ENCODE assay signal across 8 cellular contexts in genomic region chr19:919157-920050, GRCh38. TPM values are rescaled to one million over a fixed set of nuclear protein-coding genes. Genes with fewer than 3 reads are reported as not detected.
DNase-seq lines count a peak whose midpoint lies in the region; ATAC-seq, FAIRE-seq and TF ChIP-seq lines count a peak whose summit lies in the region.

No MANE protein-coding gene starts in this region.

- intact Hi-C loops in pancreas (cut with DNase I): loop anchor here in 2 of 3 donors (2.0 to 10.0 kb wide), 4 partner anchors 52 to 149 kb away; partner anchors contain the start of gene WDR18 (in 1 of the 2)

- H3K36me3 ChIP-seq in pancreas: no peaks in the 10 kb centered on the region

- TF ChIP-seq CTCF in pancreas (IDR thresholded peaks at IDR 0.05): no peak

- H3K27ac ChIP-seq in pancreas: no peak overlapping the region

- peaks cover 8 to 15% (median 13%) of the 10 kb centered on the region in 3 donors for H3K4me1 ChIP-seq in pancreas

- H3K27me3 ChIP-seq in pancreas: peaks cover 0 to 10% (median 2%) of the 10 kb centered on the region in 4 donors

- DNase-seq in GM12891 (ENCODE audit: insufficient read length, low spot score) (no peak), NCI-H2171 treated with DMSO at 0.1 percent for 48 hours (lab: John Stamatoyannopoulos, UW) (peak; percentile 84), pancreas (peak in 2 of 6 donors; percentile 48 to 83), MV-4-11 (lab: John Stamatoyannopoulos, UW) (no peak), NCI-H82 treated with DMSO at 0.1 percent for 48 hours (lab: John Stamatoyannopoulos, UW; ENCODE audit: unreplicated experiment) (no peak), GOT3 (lab: John Stamatoyannopoulos, UW) (no peak), NCI-H1694 (lab: John Stamatoyannopoulos, UW) (no peak)
- peak; percentile 52 for DNase-seq in activated naive CD4-positive, alpha-beta T cell treated with anti-CD3 and anti-CD28 coated beads, Interleukin-2, amount 50 U/mL, for 16 hours

- 9 to 10% methylated on average over 67 to 70 of the region's 70 CpGs for WGBS in pancreas, 2 donors

- FAIRE-seq in GM12891 (lab: Jason Lieb, UNC): peak; percentile 23
- FAIRE-seq in pancreas (lab: Jason Lieb, UNC): no peak

- peak overlapping the region in 1 of 4 donors; percentile 31 for H3K4me3 ChIP-seq in pancreas

- H3K9me3 ChIP-seq in pancreas: no peaks in the 10 kb centered on the region

- no peak for TF ChIP-seq POLR2A in GM12891 (IDR thresholded peaks at IDR 0.05; ENCODE audit: low read depth, low read length)

- ATAC-seq in pancreas: peak in 3 of 4 donors; percentile 23 to 36 (median 32)

TF ChIP-seq in GM12891, 5 proteins besides CTCF, POLR2A, EP300 and RAD21:
- TF ChIP-seq POU2F2 (IDR thresholded peaks at IDR 0.05; ENCODE audit: low read depth, low read length): no peak
- no peak for TF ChIP-seq TAF1 (IDR thresholded peaks at IDR 0.05; ENCODE audit: low read depth, low read length)
- TF ChIP-seq PAX5 (IDR thresholded peaks at IDR 0.05; ENCODE audit: insufficient read depth, low read length, severe bottlenecking): no peak
- TF ChIP-seq SPI1 (IDR thresholded peaks at IDR 0.05; ENCODE audit: low read depth, low read length): no peak
- TF ChIP-seq POLR2AphosphoS5 (IDR thresholded peaks at IDR 0.05; ENCODE audit: low read depth, low read length): no peak

RNA-seq across cellular contexts. Expression of gene KISS1R, which starts 2.3 kb away (rescaled TPM):
- polyA plus RNA-seq in GM12891 (2012; ENCODE audit: low read depth, missing spikeins): 0.63 TPM
- total RNA-seq in pancreas: 1 to 10 TPM in 1 of 6 donors, under 1 TPM in 4, not detected in 1; 0.16 to 1.0 (median 0.25) TPM
- under 1 TPM in 1 of 2 donors, not detected in 1; 0.80 TPM for polyA plus RNA-seq in pancreas

RNA-seq across cellular contexts. Expression of gene R3HDM4, which starts 6.4 kb away (rescaled TPM):
- 35.8 TPM for polyA plus RNA-seq in GM12891 (2012; ENCODE audit: low read depth, missing spikeins)
- 10 to 100 TPM; 21.6 to 36.7 (median 29.2) TPM for total RNA-seq in pancreas
- polyA plus RNA-seq in pancreas: 10 to 100 TPM; 56.0 to 57.2 TPM

RNA-seq across cellular contexts. Expression of gene ARID3A, which starts 6.4 kb away (rescaled TPM):
- polyA plus RNA-seq in GM12891 (2012; ENCODE audit: low read depth, missing spikeins): 24.1 TPM
- 1 to 10 TPM; 6.5 to 8.5 (median 7.3) TPM for total RNA-seq in pancreas
- 1 to 10 TPM; 4.6 to 5.2 TPM for polyA plus RNA-seq in pancreas

RNA-seq across cellular contexts. Expression of gene RNU6-9, which starts 26.1 kb away (rescaled TPM):
- not detected for polyA plus RNA-seq in GM12891 (2012; ENCODE audit: low read depth, missing spikeins)
- total RNA-seq in pancreas: not detected
- polyA plus RNA-seq in pancreas: not detected

RNA-seq across cellular contexts. Expression of gene MED16, which starts 26.4 kb away (rescaled TPM):
- polyA plus RNA-seq in GM12891 (2012; ENCODE audit: low read depth, missing spikeins): 25.2 TPM
- 10 to 100 TPM; 23.0 to 46.5 (median 33.5) TPM for total RNA-seq in pancreas
- 100 to 1,000 TPM; 139 to 147 TPM for polyA plus RNA-seq in pancreas

Comparison
In these comparisons a context has a peak if more than half of its experiments do, and no peak if none do; other contexts are left out.
1. DNase-seq: peak in NCI-H2171 treated with DMSO at 0.1 percent for 48 hours (single experiment) and activated naive CD4-positive, alpha-beta T cell treated with anti-CD3 and anti-CD28 coated beads, Interleukin-2, amount 50 U/mL, for 16 hours (single experiment); none in GM12891 (single experiment), MV-4-11 (single experiment), NCI-H82 treated with DMSO at 0.1 percent for 48 hours (single experiment), GOT3 (single experiment) and NCI-H1694 (single experiment).